Comparison of ENCODE assay signal across 8 cellular contexts in the genomic region with DNA sequence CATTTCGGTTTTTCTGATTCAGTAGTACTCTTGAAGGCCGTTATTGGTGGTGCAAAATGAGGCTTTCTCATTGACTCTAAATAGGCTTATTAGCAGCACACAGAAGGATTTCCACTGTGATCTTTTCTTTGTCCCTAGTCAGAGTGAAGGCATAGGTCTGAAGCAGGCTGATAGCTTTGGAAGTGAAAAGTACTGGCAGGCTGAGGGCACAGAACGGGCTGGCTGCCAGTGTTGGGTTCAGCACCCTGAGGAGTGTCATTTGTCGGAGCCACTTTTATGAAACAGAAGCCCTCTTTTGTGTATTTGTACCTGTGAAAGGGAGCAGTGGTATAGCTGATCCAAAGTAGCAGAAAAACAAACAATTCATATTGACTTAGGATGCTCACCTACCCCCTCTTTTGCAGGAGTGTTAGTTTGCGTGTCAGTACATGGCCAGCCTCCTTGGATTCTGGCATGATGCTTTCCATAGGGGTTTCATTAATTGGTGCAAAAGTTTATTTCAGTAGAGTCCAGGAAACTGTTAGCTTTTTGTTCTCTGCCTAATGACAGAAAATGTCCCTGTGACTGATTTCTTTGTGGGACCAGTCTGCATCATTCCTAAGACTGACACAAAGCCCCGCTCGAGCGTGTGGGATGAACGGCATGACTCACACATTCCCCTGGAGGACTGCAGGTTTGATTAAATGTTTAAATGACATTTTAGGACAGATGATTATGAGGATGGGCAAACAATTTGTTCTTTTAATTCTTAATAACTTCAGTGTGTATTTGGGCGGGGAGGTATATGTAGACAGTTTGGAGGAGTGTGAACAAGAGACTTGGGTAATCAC.
DNase-seq lines count a peak whose midpoint lies in the region; ATAC-seq, FAIRE-seq and TF ChIP-seq lines count a peak whose summit lies in the region.
"Not testable (repeated sequence)": the region's sequence is repeated elsewhere in the genome, so short reads cannot be mapped to it uniquely, and the experiment has no call there.

No MANE protein-coding gene starts in this region.

- RAD21 ChIA-PET in HCT116 (lab: Charles Lee; ENCODE audit: low non-redundant PET in 1 of 2, low total read pairs in 2 of 2, uncharacterized antibody in 2 of 2, unreplicated experiment in 2 of 2): not testable (repeated sequence)

- not testable (repeated sequence) for H3K9me3 ChIP-seq in HCT116 (ENCODE audit: control insufficient read depth in 1 of 2, insufficient read depth in 1 of 2, low read depth in 1 of 2, low read length in 2 of 2); PC-3 (ENCODE audit: low read length); RWPE2 (ENCODE audit: severe bottlenecking); K562 (replicated peaks; ENCODE audit: control insufficient read depth, insufficient read depth, low read depth, low read length); heart left ventricle; HepG2 (ENCODE audit: low read length)

- not testable (repeated sequence) for H3K4me1 Mint-ChIP-seq in GM23338

- H3K36me3 Mint-ChIP-seq in GM23338 (ENCODE audit: low read depth): not testable (repeated sequence)

- no CpG with 5 or more reads among the region's 10 CpGs for WGBS in K562 (ENCODE audit: insufficient coverage, low coverage, missing lambda C conversion rate)
- WGBS in heart left ventricle, 4 donors: no CpG with 5 or more reads among the region's 10 CpGs
- no CpG with 5 or more reads among the region's 10 CpGs for WGBS in HepG2 (ENCODE audit: low lambda C conversion rate)

- H3K27ac Mint-ChIP-seq in GM23338: not testable (repeated sequence)

- TF ChIP-seq CTCF in GM23338 (conservative IDR thresholded peaks at IDR 0.05; ENCODE audit: low read depth in 2 of 2); HCT116 (IDR thresholded peaks at IDR 0.05 in 2 of 3, conservative IDR thresholded peaks at IDR 0.05 in 1 of 3; ENCODE audit: borderline replicate concordance in 1 of 3, insufficient read depth in 1 of 3, low read depth in 2 of 3, low read length in 2 of 3); PC-3 (conservative IDR thresholded peaks at IDR 0.05; ENCODE audit: low read depth, low read length); RWPE2 (IDR thresholded peaks at IDR 0.05; ENCODE audit: poor library complexity, severe bottlenecking); K562 (IDR thresholded peaks at IDR 0.05 in 2 of 3, conservative IDR thresholded peaks at IDR 0.05 in 1 of 3; ENCODE audit: insufficient read depth in 2 of 3, low read depth in 1 of 3, low read length in 3 of 3); heart left ventricle (IDR thresholded peaks at IDR 0.05); HepG2 (CRISPR knock-in tag; IDR thresholded peaks at IDR 0.05): not testable (repeated sequence)

- not testable (repeated sequence) for TF ChIP-seq EP300 in K562 (IDR thresholded peaks at IDR 0.05; ENCODE audit: low read length); HepG2 (IDR thresholded peaks at IDR 0.05; ENCODE audit: low read depth in 2 of 2, low read length in 2 of 2); HepG2 (CRISPR knock-in tag; IDR thresholded peaks at IDR 0.05; ENCODE audit: borderline replicate concordance)

- not testable (repeated sequence) for H3K9me1 ChIP-seq in K562 (ENCODE audit: control insufficient read depth, insufficient read depth, low read length)

- not testable (repeated sequence) for BruUV-seq in HCT116 (replicated peaks; lab: Mats Ljungman, UMichigan); PC-3 (replicated peaks; lab: Mats Ljungman, UMichigan); K562 (replicated peaks; lab: Mats Ljungman, UMichigan); HepG2 (replicated peaks; lab: Mats Ljungman, UMichigan)

- not testable (repeated sequence) for H3K4me3 Mint-ChIP-seq in GM23338

- intact Hi-C loops in HCT116 (cut with micrococcal nuclease); PC-3 (cut with micrococcal nuclease); K562 (cut with micrococcal nuclease); heart left ventricle (cut with DNase I); HepG2 (cut with micrococcal nuclease; ENCODE audit: unreplicated experiment): not testable (repeated sequence)

- H3K79me2 ChIP-seq in GM23338 (replicated peaks; ENCODE audit: insufficient read depth); HCT116 (ENCODE audit: insufficient read depth, low read length); PC-3 (ENCODE audit: low read length); K562 (ENCODE audit: control insufficient read depth, insufficient read depth, low read length); HepG2 (ENCODE audit: insufficient read depth, low read length): not testable (repeated sequence)

- CTCF ChIA-PET in HCT116 (lab: Charles Lee); PC-3 (lab: Charles Lee); K562 (lab: Yijun Ruan, JAX; ENCODE audit: low intra/inter-chr PET ratio); HepG2 (lab: Yijun Ruan, JAX; ENCODE audit: low intra/inter-chr PET ratio, low total read pairs): not testable (repeated sequence)

- FAIRE-seq in K562 (lab: Jason Lieb, UNC); HepG2 (lab: Jason Lieb, UNC): not testable (repeated sequence)

- not testable (repeated sequence) for H2AFZ ChIP-seq in GM23338; HCT116 (ENCODE audit: low read depth, low read length, poor library complexity, severe bottlenecking); PC-3 (ENCODE audit: low read length); K562 (ENCODE audit: low read depth, low read length); HepG2 (ENCODE audit: low read length)

- not testable (repeated sequence) for H3K9me2 ChIP-seq in GM23338 (ENCODE audit: insufficient read depth); HCT116 (ENCODE audit: insufficient read depth); PC-3 (replicated peaks; ENCODE audit: low read length)

- not testable (repeated sequence) for DNase-seq in GM23338 (ENCODE audit: low spot score); HCT116 (ENCODE audit: low read depth, low spot score); PC-3; RWPE2 (ENCODE audit: low spot score); K562 (ENCODE audit: extremely low read depth in 1 of 4, low spot score in 3 of 4); heart left ventricle; HepG2 (ENCODE audit: low spot score)

- H3K4me1 ChIP-seq in GM23338 (ENCODE audit: insufficient read depth); HCT116 (ENCODE audit: control insufficient read depth in 1 of 2, insufficient read depth in 2 of 2, low read length in 2 of 2); PC-3 (ENCODE audit: insufficient read depth, low read length); RWPE2 (ENCODE audit: insufficient read depth, poor library complexity, severe bottlenecking); K562 (replicated peaks in 1 of 2; ENCODE audit: control insufficient read depth in 2 of 2, insufficient read depth in 2 of 2, low read length in 2 of 2); heart left ventricle; HepG2 (ENCODE audit: insufficient read depth, low read length): not testable (repeated sequence)

- not testable (repeated sequence) for H3F3A ChIP-seq in GM23338 (replicated peaks; ENCODE audit: low read depth); PC-3 (ENCODE audit: low read length, unreplicated experiment)

- H3K27me3 Mint-ChIP-seq in GM23338 (ENCODE audit: insufficient read depth, low read depth, poor library complexity): not testable (repeated sequence)

- not testable (repeated sequence) for H3K4me3 ChIP-seq in GM23338; HCT116 (replicated peaks in 1 of 2; ENCODE audit: low read depth in 1 of 2, low read length in 2 of 2); PC-3 (ENCODE audit: low read length); RWPE2 (ENCODE audit: severe bottlenecking); K562; heart left ventricle; HepG2 (replicated peaks in 1 of 3; ENCODE audit: insufficient read depth in 1 of 3, low read depth in 2 of 3, low read length in 3 of 3)

- in situ Hi-C loops in K562 (cut with MboI); HepG2 (cut with HindIII; ENCODE audit: extremely low pct_ligation_motif_present, low pct_unique_long_range_greater_than_20kb): not testable (repeated sequence)

- not testable (repeated sequence) for H3K4me2 ChIP-seq in GM23338; HCT116 (ENCODE audit: low read length); PC-3 (ENCODE audit: low read length); K562 (ENCODE audit: insufficient read depth, low read length); HepG2 (ENCODE audit: low read depth, low read length)

- H3K27ac ChIP-seq in GM23338 (ENCODE audit: low read depth); HCT116 (ENCODE audit: low read depth, low read length); PC-3 (ENCODE audit: low read length); RWPE2 (ENCODE audit: poor library complexity, severe bottlenecking); K562 (ENCODE audit: extremely low read depth, low read depth, low read length); heart left ventricle; HepG2 (ENCODE audit: extremely low read length, insufficient read depth, low read length): not testable (repeated sequence)

- H3K9ac ChIP-seq in HCT116 (ENCODE audit: low read length); PC-3 (ENCODE audit: low read length); K562 (ENCODE audit: insufficient read depth in 1 of 2, low read depth in 2 of 2, low read length in 2 of 2); HepG2 (ENCODE audit: insufficient read depth, low read depth, low read length): not testable (repeated sequence)

- not testable (repeated sequence) for H3K27me3 ChIP-seq in GM23338 (ENCODE audit: insufficient read depth); HCT116 (ENCODE audit: insufficient read depth, low read length); PC-3 (ENCODE audit: low read length); RWPE2 (ENCODE audit: insufficient read depth, poor library complexity, severe bottlenecking); K562 (ENCODE audit: control insufficient read depth in 2 of 2, insufficient read depth in 2 of 2, low read length in 2 of 2); heart left ventricle; HepG2 (ENCODE audit: control insufficient read depth in 1 of 2, insufficient read depth in 2 of 2, low read length in 2 of 2)

- not testable (repeated sequence) for H3K36me3 ChIP-seq in GM23338 (ENCODE audit: insufficient read depth); HCT116 (ENCODE audit: control insufficient read depth in 1 of 2, insufficient read depth in 2 of 2, low read length in 2 of 2); PC-3 (ENCODE audit: low read depth, low read length); RWPE2 (ENCODE audit: low read depth); K562 (ENCODE audit: control insufficient read depth, insufficient read depth, low read length); heart left ventricle; HepG2 (replicated peaks in 1 of 2; ENCODE audit: control insufficient read depth in 1 of 2, insufficient read depth in 2 of 2, low read length in 2 of 2)

- H4K20me1 ChIP-seq in GM23338 (replicated peaks; ENCODE audit: insufficient read depth); HCT116 (ENCODE audit: insufficient read depth); PC-3 (ENCODE audit: low read length); K562 (replicated peaks; ENCODE audit: control insufficient read depth, insufficient read depth, low read length); HepG2 (ENCODE audit: insufficient read depth, low read length): not testable (repeated sequence)

- TF ChIP-seq RAD21 in HCT116 (IDR thresholded peaks at IDR 0.05; ENCODE audit: low read depth); K562 (CRISPR knock-in tag; conservative IDR thresholded peaks at IDR 0.05 in 1 of 2, IDR thresholded peaks at IDR 0.05 in 1 of 2); HepG2 (CRISPR knock-in tag; IDR thresholded peaks at IDR 0.05): not testable (repeated sequence)

- peak; percentile 40; the same call in 2 of the 3 replicates for ATAC-seq in GM23338
- ATAC-seq in HCT116: peak; percentile 58; the same call in 1 of the 2 replicates
- peak; percentile 77 for ATAC-seq in PC-3
- ATAC-seq in RWPE2 (ENCODE audit: low read depth): 0 out of 3 replicates have a peak, but pooled peaks have one; percentile 19
- ATAC-seq in SK-N-SH treated with all-trans-retinoic acid at 6 μM for 48 hours: peak; percentile 67
- ATAC-seq in K562: peak; percentile 37; the same call in 2 of the 3 replicates
- peak in 3 of 4 donors; percentile 34 to 66 (median 50) for ATAC-seq in heart left ventricle
- ATAC-seq in HepG2: peak; percentile 66

- not testable (repeated sequence) for H3K9me3 Mint-ChIP-seq in GM23338

- not testable (repeated sequence) for TF ChIP-seq POLR2A in HCT116 (IDR thresholded peaks at IDR 0.05; ENCODE audit: borderline replicate concordance, extremely low read depth, insufficient read depth, insufficient read length); K562 (conservative IDR thresholded peaks at IDR 0.05); heart left ventricle (IDR thresholded peaks at IDR 0.05); HepG2 (IDR thresholded peaks at IDR 0.05; ENCODE audit: insufficient read depth in 1 of 2, low read depth in 2 of 2, low read length in 2 of 2)

- POLR2A ChIA-PET in HCT116 (lab: Charles Lee); PC-3 (lab: Charles Lee; ENCODE audit: unreplicated experiment); K562 (lab: Yijun Ruan, JAX); HepG2 (lab: Yijun Ruan, JAX): not testable (repeated sequence)

Comparison
In these comparisons a context has a peak if more than half of its experiments do, and no peak if none do; other contexts are left out.
1. ATAC-seq: peak in every context shown above with its lines; median percentile 77 in PC-3; 67 in SK-N-SH treated with all-trans-retinoic acid at 6 μM for 48 hours; 66 in HepG2; 58 in HCT116; 50 in heart left ventricle; 40 in GM23338; 37 in K562; 19 in RWPE2.